8 cellular contexts compared by ENCODE assay signal in genomic region chr16:56930516-56931252, GRCh38. TPM values are rescaled to one million over a fixed set of nuclear protein-coding genes. Genes with fewer than 3 reads are reported as not detected.
DNase-seq lines count a peak whose midpoint lies in the region; ATAC-seq, FAIRE-seq and TF ChIP-seq lines count a peak whose summit lies in the region.

No MANE protein-coding gene starts in this region.

- ATAC-seq in HG03025 (IDR thresholded peaks at IDR 0.05; ENCODE audit: low FRiP score, unreplicated experiment) (no peak), esophagus mucosa (no peak), HG02852 (IDR thresholded peaks at IDR 0.05; ENCODE audit: unreplicated experiment) (no peak)

- H3K9me3 ChIP-seq in prostate gland, result no peaks in the 10 kb centered on the region

- TF ChIP-seq POLR2A in GM12892 (IDR thresholded peaks at IDR 0.05; ENCODE audit: low read depth, low read length) (no peak), prostate gland (IDR thresholded peaks at IDR 0.05) (no peak)

- no peaks in the 10 kb centered on the region for H3K4me1 ChIP-seq in prostate gland (replicated peaks)

- no peak for TF ChIP-seq CTCF in prostate gland (IDR thresholded peaks at IDR 0.05)

- intact Hi-C loops in prostate gland (cut with DNase I), result loop anchor here (10.0 kb wide), 1 partner anchor 196 kb away; the partner anchor contains the start of gene NUP93

- peaks cover 0 to 2% of the 10 kb centered on the region in 2 donors for H3K36me3 ChIP-seq in prostate gland

- WGBS in prostate gland, result 74% methylated on average over 14 of the region's 14 CpGs

- H3K27me3 ChIP-seq in prostate gland (replicated peaks; ENCODE audit: insufficient read depth), result no peaks in the 10 kb centered on the region

- FAIRE-seq in GM12892 (lab: Jason Lieb, UNC), result peak; percentile 89

- no peak for DNase-seq in GM12892 (ENCODE audit: insufficient read length)
- peak; percentile 97 for DNase-seq in NCI-H2171 treated with DMSO at 0.1 percent for 48 hours (lab: John Stamatoyannopoulos, UW)
- DNase-seq in prostate gland (ENCODE audit: low spot score), result no peak
- no peak for DNase-seq in GM19240 (ENCODE audit: insufficient read length, low spot score)

- no peak overlapping the region for H3K4me3 ChIP-seq in prostate gland

- H3K27ac ChIP-seq in cingulate gyrus (ENCODE audit: low read depth, low read length), result peak overlapping the region; percentile 95
- peak overlapping the region; percentile 98 to 99 for H3K27ac ChIP-seq in prostate gland

RNA-seq across cellular contexts. Expression of gene HERPUD1, which starts 1.3 kb away (rescaled TPM):
- 162 TPM for polyA plus RNA-seq in GM12892 (2012; ENCODE audit: missing spikeins)
- total RNA-seq in prostate gland, result 100 to 1,000 TPM; 365 to 952 TPM
- total RNA-seq in esophagus mucosa, result 63.9 TPM

RNA-seq across cellular contexts. Expression of gene CETP, which starts 31.1 kb away (rescaled TPM):
- 9.0 TPM for polyA plus RNA-seq in GM12892 (2012; ENCODE audit: missing spikeins)
- total RNA-seq in prostate gland (under 1 TPM in 1 of 2 donors, not detected in 1; 0.40 TPM), esophagus mucosa (not detected)

RNA-seq across cellular contexts. Expression of gene NLRC5, which starts 58.7 kb away (rescaled TPM):
- 99.5 TPM for polyA plus RNA-seq in GM12892 (2012; ENCODE audit: missing spikeins)
- total RNA-seq in prostate gland (10 to 100 TPM in 1 of 2 donors, 1 to 10 TPM in 1; 9.5 to 31.2 TPM), esophagus mucosa (13.0 TPM)
